8 cellular contexts compared by ENCODE assay signal in the genomic region with DNA sequence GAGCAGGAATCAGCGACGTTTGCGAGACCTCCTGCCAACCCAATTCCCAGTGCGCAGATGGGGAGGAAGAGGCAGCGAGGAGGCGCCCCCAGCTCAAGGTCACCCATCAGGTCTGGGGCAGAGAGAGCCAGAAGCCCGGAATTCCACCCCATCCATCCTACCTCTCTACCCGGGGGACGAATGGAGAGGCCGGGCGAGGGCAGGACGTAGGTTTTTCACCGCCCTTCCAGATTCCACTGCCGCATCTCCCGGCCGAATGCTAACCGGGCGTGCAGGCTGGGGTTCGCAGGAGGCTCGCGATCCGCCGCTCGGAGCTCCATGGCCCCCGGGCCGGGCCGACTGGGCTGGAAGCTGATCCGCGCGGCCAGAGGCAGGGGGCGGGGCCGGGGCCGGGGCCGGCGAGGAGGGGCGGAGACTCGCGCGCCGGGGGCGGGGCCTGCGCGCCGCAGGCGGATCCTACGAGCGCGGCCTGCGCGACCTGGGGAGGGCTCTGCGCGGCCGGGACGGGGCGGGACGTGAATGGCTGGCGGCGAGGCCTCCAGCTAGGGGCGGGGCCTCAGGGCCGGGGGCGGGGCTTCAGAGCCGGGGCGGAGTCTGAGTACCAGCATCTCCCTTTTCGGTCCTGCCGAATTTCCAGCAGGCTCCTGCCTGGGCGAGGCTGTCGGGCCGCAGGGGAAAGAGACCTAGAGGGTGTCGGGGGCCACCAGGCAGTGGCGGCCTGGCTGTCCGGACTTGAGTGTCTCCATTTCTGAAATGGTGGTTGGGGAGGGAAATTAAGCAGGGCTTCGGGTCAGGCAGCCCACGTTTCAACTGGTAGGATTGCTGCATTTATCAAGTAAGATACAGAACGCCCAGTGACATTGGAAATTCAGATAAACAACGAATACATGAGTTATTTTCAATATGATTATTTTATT. TPM values are rescaled to one million over a fixed set of nuclear protein-coding genes. Genes with fewer than 3 reads are reported as not detected.
DNase-seq lines count a peak whose midpoint lies in the region; ATAC-seq and TF ChIP-seq lines count a peak whose summit lies in the region.

Gene ST6GALNAC4 (minus strand): TSS at position 377 of the 917 bp plus-strand sequence. CDS start 622 bp downstream, outside the sequence.

- H3K9ac ChIP-seq in Loucy (ENCODE audit: low read depth, low read length, poor library complexity, severe bottlenecking): peak within 1 kb of the TSS; percentile 73

- H3K27ac ChIP-seq in foreskin keratinocyte: no peak within 1 kb of the TSS

- no peaks in the 10 kb centered on the region for H3K9me3 ChIP-seq in Loucy (ENCODE audit: insufficient read depth, low read depth, low read length)
- no peaks in the 10 kb centered on the region for H3K9me3 ChIP-seq in neuron (ENCODE audit: low read length)

- H3F3A ChIP-seq in Loucy (ENCODE audit: low read depth): no peaks in the 10 kb centered on the region

- in situ Hi-C loops in SK-MEL-5 (cut with HindIII; ENCODE audit: low pct_unique_long_range_greater_than_20kb, low sequenced_read_pairs): no loop called here

- TF ChIP-seq CTCF in Loucy (conservative IDR thresholded peaks at IDR 0.05; ENCODE audit: low read length) (no peak), foreskin keratinocyte (conservative IDR thresholded peaks at IDR 0.05) (no peak)

- peak within 1 kb of the TSS; percentile 86 for H3K4me2 ChIP-seq in Loucy (ENCODE audit: low read depth, low read length, poor library complexity, severe bottlenecking)

- H3K36me3 ChIP-seq in Loucy (ENCODE audit: insufficient read depth, low read length) (no peaks in the 10 kb centered on the region), neuron (ENCODE audit: insufficient read depth, low read length) (no peaks in the 10 kb centered on the region)

- H2AFZ ChIP-seq in Loucy (ENCODE audit: low read length) (peak within 1 kb of the TSS; percentile 89), neuron (ENCODE audit: low read depth, low read length) (peak within 1 kb of the TSS; percentile 87)

- peaks cover 31% of the 10 kb centered on the region for H3K4me1 ChIP-seq in Loucy (ENCODE audit: insufficient read depth, low read length, poor library complexity, severe bottlenecking)
- H3K4me1 ChIP-seq in foreskin keratinocyte: peaks cover 9% of the 10 kb centered on the region
- H3K4me1 ChIP-seq in neuron (ENCODE audit: insufficient read depth, low read length): peaks cover 13% of the 10 kb centered on the region

- peak within 1 kb of the TSS; percentile 80 for H3K4me3 ChIP-seq in Loucy (ENCODE audit: low read length, poor library complexity, severe bottlenecking)
- peak within 1 kb of the TSS; percentile 78 for H3K4me3 ChIP-seq in neuron (ENCODE audit: low read length)

- peak; percentile 69 for ATAC-seq in foreskin keratinocyte

- no peaks in the 10 kb centered on the region for H3K9me2 ChIP-seq in Loucy (replicated peaks; ENCODE audit: low read depth, low read length)

- DNase-seq in Daoy (ENCODE audit: low read depth) (peak; percentile 97), H4 (ENCODE audit: low spot score) (peak; percentile 76), SK-MEL-5 (ENCODE audit: low read depth, low spot score) (peak; percentile 77), foreskin keratinocyte (peak in 1 of 2 donors; percentile 54), stromal cell of bone marrow (ENCODE audit: low read depth) (peak; percentile 80)
- peak; percentile 89 to 97 (median 96) for DNase-seq in activated naive CD4-positive, alpha-beta T cell (lab: John Stamatoyannopoulos, UW)

- no peaks in the 10 kb centered on the region for H4K20me1 ChIP-seq in Loucy (ENCODE audit: insufficient read depth, low read length, poor library complexity, severe bottlenecking)

- no peaks in the 10 kb centered on the region for H3K27me3 ChIP-seq in Loucy (ENCODE audit: insufficient read depth, low read length, poor library complexity, severe bottlenecking)
- no peaks in the 10 kb centered on the region for H3K27me3 ChIP-seq in foreskin keratinocyte
- no peaks in the 10 kb centered on the region for H3K27me3 ChIP-seq in neuron (ENCODE audit: insufficient read depth, low read length)

- no peaks in the 10 kb centered on the region for H3K79me2 ChIP-seq in Loucy (ENCODE audit: insufficient read depth, low read length)

RNA-seq across cellular contexts. Expression of gene ST6GALNAC4, which starts in this region (rescaled TPM):
- total RNA-seq in Daoy (2014; rRNA removed; shearing (Covaris generic)): 29.1 and 78.4 TPM in 2 replicates
- total RNA-seq in H4 (2014; rRNA removed; shearing (Covaris generic)): 5.2 and 12.8 TPM in 2 replicates
- total RNA-seq in SK-MEL-5 (2014; rRNA removed; shearing (Covaris generic)): 5.2 and 7.4 TPM in 2 replicates
- polyA plus RNA-seq in SK-MEL-5 (2015; cell fraction: cytosol; rRNA removed): 17.9 and 18.1 TPM in 2 replicates
- polyA plus RNA-seq in SK-MEL-5 (2015; cell fraction: nucleus; rRNA removed): 6.6 and 7.9 TPM in 2 replicates
- total RNA-seq in foreskin keratinocyte: 16.6 and 18.5 TPM in 2 replicates
- 19.9 and 21.3 TPM in 2 replicates for polyA plus RNA-seq in foreskin keratinocyte
